8 cellular contexts compared by ENCODE assay signal in genomic region chr16:10579965-10580918, GRCh38. TPM values are rescaled to one million over a fixed set of nuclear protein-coding genes. Genes with fewer than 3 reads are reported as not detected.
A peak's percentile ranks its signal among the peaks of the same experiment; 100 is the strongest.
DNase-seq lines count a peak whose midpoint lies in the region; ATAC-seq and TF ChIP-seq lines count a peak whose summit lies in the region.

Gene EMP2 (minus strand): TSS chr16:10580598. CDS start chr16:10547617, 32,981 bp downstream.

- peak within 1 kb of the TSS; percentile 53 for H3K27ac Mint-ChIP-seq in progenitor cell of endocrine pancreas

- peaks cover 36% of the 10 kb centered on the region for H3K27me3 Mint-ChIP-seq in progenitor cell of endocrine pancreas

- H3K9me3 Mint-ChIP-seq in progenitor cell of endocrine pancreas (ENCODE audit: low read depth) = no peaks in the 10 kb centered on the region

- TF ChIP-seq CTCF in heart right ventricle (IDR thresholded peaks at IDR 0.05) (peak; percentile 28 to 81 (median 64)), progenitor cell of endocrine pancreas (IDR thresholded peaks at IDR 0.05; ENCODE audit: unreplicated experiment) (peak; percentile 60)

- 0% methylated on average over 89 to 90 of the region's 92 CpGs for WGBS in heart right ventricle, 2 donors

- H3K36me3 Mint-ChIP-seq in progenitor cell of endocrine pancreas (ENCODE audit: insufficient read depth) = no peaks in the 10 kb centered on the region

- intact Hi-C loops in heart right ventricle (cut with DNase I) = loop anchor here in 6 of 10 donors (1.0 to 10.0 kb wide), 8 partner anchors 37 to 342 kb away; no protein-coding TSS in a partner anchor

- peaks cover 18% of the 10 kb centered on the region for H3K4me1 Mint-ChIP-seq in progenitor cell of endocrine pancreas (ENCODE audit: low read depth)

- H3K4me3 ChIP-seq in heart right ventricle = peak within 1 kb of the TSS; percentile 80 to 98 (median 88)

- H3K4me1 ChIP-seq in heart right ventricle = peaks cover 25 to 54% (median 43%) of the 10 kb centered on the region in 9 donors

- peak; percentile 87 to 92 (median 88) for ATAC-seq in heart right ventricle
- ATAC-seq in HG03442 (IDR thresholded peaks at IDR 0.05; ENCODE audit: unreplicated experiment) = no peak
- no peak for ATAC-seq in GM21390 (IDR thresholded peaks at IDR 0.05; ENCODE audit: unreplicated experiment)

- DNase-seq in DMS79 (lab: John Stamatoyannopoulos, UW) = peak; percentile 57
- DNase-seq in M059J (ENCODE audit: low read depth) = peak; percentile 79
- DNase-seq in anterior cingulate cortex (lab: John Stamatoyannopoulos, UW) = peak in 34 of 58 donors; percentile 2 to 43 (median 16)
- peak; percentile 86 to 89 for DNase-seq in heart right ventricle
- peak; percentile 55 for DNase-seq in progenitor cell of endocrine pancreas (ENCODE audit: low spot score, unreplicated experiment)
- DNase-seq in T-helper 2 cell = no peak

- H3K9me3 ChIP-seq in heart right ventricle = no peaks in the 10 kb centered on the region

- peaks cover 0 to 4% (median 0%) of the 10 kb centered on the region in 9 donors for H3K36me3 ChIP-seq in heart right ventricle

- peak within 1 kb of the TSS; percentile 80 for H3K4me3 Mint-ChIP-seq in progenitor cell of endocrine pancreas (ENCODE audit: low read depth)

- peaks cover 0 to 32% (median 0%) of the 10 kb centered on the region in 7 donors for H3K27me3 ChIP-seq in heart right ventricle

- H3K27ac ChIP-seq in heart right ventricle = peak within 1 kb of the TSS; percentile 92 to 99 (median 97)

RNA-seq across cellular contexts. Expression of gene EMP2, which starts in this region (rescaled TPM):
- total RNA-seq in M059J (2014; rRNA removed; shearing (Covaris generic)) = 28.0 and 55.4 TPM in 2 replicates
- total RNA-seq in heart right ventricle = 100 to 1,000 TPM in 1 of 10 donors, 10 to 100 TPM in 9; 44.6 to 108 (median 62.0) TPM
- 10 to 100 TPM; 36.1 to 40.9 TPM for polyA plus RNA-seq in heart right ventricle
- 10.5 and 11.6 TPM in 2 replicates for total RNA-seq in progenitor cell of endocrine pancreas

Comparison
In these comparisons a context has a peak if more than half of its experiments do, and no peak if none do; other contexts are left out.
1. DNase-seq: peak in DMS79 (single experiment), M059J (single experiment), anterior cingulate cortex (34 of 58), heart right ventricle (2 of 2) and progenitor cell of endocrine pancreas (single experiment); none in T-helper 2 cell (0 of 5).
2. ATAC-seq: peak in heart right ventricle (8 of 8); none in HG03442 (single experiment) and GM21390 (single experiment).